ENCODE assay signal across 9 cellular contexts in genomic region chr7:96663457-96663856, GRCh38. TPM values are rescaled to one million over a fixed set of nuclear protein-coding genes. Genes with fewer than 3 reads are reported as not detected.
A peak's percentile ranks its signal among the peaks of the same experiment; 100 is the strongest.
DNase-seq lines count a peak whose midpoint lies in the region; ATAC-seq lines count a peak whose summit lies in the region.
"Had no signal": no experiment of that assay in that cellular context is flagged by ENCODE, and none has a peak within 500 bp of the region (broad histone marks: within the 10 kb centered on the region; RNA-seq: fewer than 3 reads in every experiment).

No MANE protein-coding gene starts in this region.

- ATAC-seq in HG02571 (IDR thresholded peaks at IDR 0.05; ENCODE audit: unreplicated experiment) (peak; percentile 69), HG03521 (IDR thresholded peaks at IDR 0.05; ENCODE audit: unreplicated experiment) (peak; percentile 73)
- peak in 1 of 2 donors; percentile 32 for ATAC-seq in naive thymus-derived CD8-positive, alpha-beta T cell
- ATAC-seq: activated CD4-positive, CD25-positive, alpha-beta regulatory T cell treated with anti-CD3 and anti-CD28 coated beads, Interleukin-2, amount 50 U/mL, for 24 hours had no signal

- H3K36me3 ChIP-seq in H7 (replicated peaks; ENCODE audit: control insufficient read depth, insufficient read depth, low read length) = no peaks in the 10 kb centered on the region

- peaks cover 0 to 29% (median 14%) of the 10 kb centered on the region in 3 donors for H3K36me3 Mint-ChIP-seq in naive thymus-derived CD8-positive, alpha-beta T cell

- peaks cover 17 to 26% (median 20%) of the 10 kb centered on the region in 4 donors for H3K4me1 Mint-ChIP-seq in naive thymus-derived CD8-positive, alpha-beta T cell

- H3K4me3 ChIP-seq in H7 (ENCODE audit: insufficient read depth, low read depth, low read length) = no peak overlapping the region

- H3K27me3 ChIP-seq in H7 (ENCODE audit: control insufficient read depth, insufficient read depth, low read length) = no peaks in the 10 kb centered on the region

- H3K27me3 Mint-ChIP-seq in naive thymus-derived CD8-positive, alpha-beta T cell = no peaks in the 10 kb centered on the region

- DNase-seq in NCI-H748 (lab: John Stamatoyannopoulos, UW; ENCODE audit: unreplicated experiment) (peak; percentile 68), NCI-H748 treated with DMSO at 0.1 percent for 48 hours (lab: John Stamatoyannopoulos, UW) (no peak), C1 segment of cervical spinal cord (lab: John Stamatoyannopoulos, UW) (no peak), NCI-H2171 (lab: John Stamatoyannopoulos, UW) (no peak), H7 (no peak)
- DNase-seq in naive thymus-derived CD8-positive, alpha-beta T cell = no peak

- POLR2A ChIA-PET in naive thymus-derived CD8-positive, alpha-beta T cell (lab: Charles Lee) = no interaction called here

- peak overlapping the region in 9 of 10 donors; percentile 1 to 85 (median 44) for H3K27ac Mint-ChIP-seq in naive thymus-derived CD8-positive, alpha-beta T cell

- H3K9me3 Mint-ChIP-seq in naive thymus-derived CD8-positive, alpha-beta T cell = peaks cover 0 to 3% (median 0%) of the 10 kb centered on the region in 9 donors

- H3K4me3 Mint-ChIP-seq in naive thymus-derived CD8-positive, alpha-beta T cell = peak overlapping the region in 2 of 10 donors; percentile 0 to 13

RNA-seq across cellular contexts. Expression of gene SEM1, which starts 46.2 kb away (rescaled TPM):
- total RNA-seq in naive thymus-derived CD8-positive, alpha-beta T cell = 10 to 100 TPM; 29.3 to 31.0 TPM
- 100 to 1,000 TPM; 112 to 120 (median 113) TPM for polyA plus RNA-seq in naive thymus-derived CD8-positive, alpha-beta T cell
- total RNA-seq in H7 (2014; rRNA removed; shearing (Covaris generic)) = 54.0 and 78.1 TPM in 2 replicates
